In genomic region chr15:97815841-97816240, GRCh38 we compare ENCODE assay signal across 29 cellular contexts.
"Had no signal": no experiment of that assay in that cellular context is flagged by ENCODE, and none has a peak within 500 bp of the region (broad histone marks: within the 10 kb centered on the region; RNA-seq: fewer than 3 reads in every experiment).

No MANE protein-coding gene starts in this region.

- H3K27ac Mint-ChIP-seq: naive thymus-derived CD4-positive, alpha-beta T cell; natural killer cell; stimulated activated memory B cell treated with anti-CD40 and anti-IgM and Interleukin-4, amounts not matched to agents 10 μg/mL and 1 μg/mL and 100 μg/mL, for 72 hours; stimulated activated naive CD8-positive, alpha-beta T cell treated with anti-CD3 and anti-CD28 coated beads, Interleukin-15, amount 100 ng/mL, for 72 hours; type B pancreatic cell had no signal

- H3K27me3 ChIP-seq: neutrophil, pancreas, right atrium auricular region, right lobe of liver, sigmoid colon, suprapubic skin, testis, tibial artery, transverse colon, upper lobe of right lung, uterus had no signal

- H3K27me3 Mint-ChIP-seq: stimulated activated memory B cell treated with anti-CD40 and anti-IgM and Interleukin-4, amounts not matched to agents 10 μg/mL and 1 μg/mL and 100 μg/mL, for 72 hours; stimulated activated naive CD8-positive, alpha-beta T cell treated with anti-CD3 and anti-CD28 coated beads, Interleukin-15, amount 100 ng/mL, for 72 hours had no signal

- H3K36me3 ChIP-seq: neutrophil, pancreas, prostate gland, right atrium auricular region, right lobe of liver, sigmoid colon, suprapubic skin, tibial artery, transverse colon, upper lobe of right lung, uterus had no signal

- FAIRE-seq: pancreas, small intestine had no signal

- ATAC-seq: naive thymus-derived CD4-positive, alpha-beta T cell; natural killer cell; pancreas; right lobe of liver; stimulated activated memory B cell treated with anti-CD40 and anti-IgM and Interleukin-4, amounts not matched to agents 10 μg/mL and 1 μg/mL and 100 μg/mL, for 72 hours; stimulated activated naive CD8-positive, alpha-beta T cell treated with anti-CD3 and anti-CD28 coated beads, Interleukin-15, amount 100 ng/mL, for 72 hours; stimulated activated naive CD8-positive, alpha-beta T cell treated with anti-CD3 and anti-CD28 coated beads, Interleukin-15, Interleukin-2, amounts not matched to agents 100 U/mL and 50 U/mL, for 24 hours; upper lobe of right lung had no signal

- H3K4me1 ChIP-seq: pancreas, prostate gland, right atrium auricular region, right lobe of liver, sigmoid colon, suprapubic skin, testis, tibial artery, transverse colon, upper lobe of right lung, uterus had no signal

- H3K4me3 Mint-ChIP-seq: naive thymus-derived CD4-positive, alpha-beta T cell; natural killer cell; nephron; neural crest cell; stimulated activated memory B cell treated with anti-CD40 and anti-IgM and Interleukin-4, amounts not matched to agents 10 μg/mL and 1 μg/mL and 100 μg/mL, for 72 hours; stimulated activated naive CD8-positive, alpha-beta T cell treated with anti-CD3 and anti-CD28 coated beads, Interleukin-15, amount 100 ng/mL, for 72 hours; type B pancreatic cell had no signal

- H3K9me3 ChIP-seq: neutrophil, pancreas, prostate gland, right lobe of liver, sigmoid colon, testis, transverse colon, upper lobe of right lung, uterus had no signal

- H3K4me1 Mint-ChIP-seq: natural killer cell; stimulated activated memory B cell treated with anti-CD40 and anti-IgM and Interleukin-4, amounts not matched to agents 10 μg/mL and 1 μg/mL and 100 μg/mL, for 72 hours; stimulated activated naive CD8-positive, alpha-beta T cell treated with anti-CD3 and anti-CD28 coated beads, Interleukin-15, amount 100 ng/mL, for 72 hours had no signal

- H3K4me3 ChIP-seq: pancreas, prostate gland, right atrium auricular region, right lobe of liver, sigmoid colon, suprapubic skin, testis, tibial artery, transverse colon, upper lobe of right lung, uterus had no signal

- H3K27ac ChIP-seq: neutrophil, pancreas, prostate gland, right atrium auricular region, right lobe of liver, sigmoid colon, suprapubic skin, testis, tibial artery, transverse colon, upper lobe of right lung, uterus had no signal

- DNase-seq: naive thymus-derived CD4-positive, alpha-beta T cell; natural killer cell; nucleus accumbens; pancreas; retina; right lobe of liver; sigmoid colon; small intestine; stimulated activated CD4-positive, alpha-beta T cell treated with anti-CD3 and anti-CD28 coated beads, Interleukin-15, amount 100 ng/mL, for 24 hours; stimulated activated CD4-positive, alpha-beta T cell treated with anti-CD3 and anti-CD28 coated beads, Interleukin-2, amount 100 ng/mL, for 24 hours; stimulated activated CD4-positive, alpha-beta T cell treated with anti-CD3 and anti-CD28 coated beads, Interleukin-2, amount 100 ng/mL, for 48 hours; stimulated activated CD4-positive, alpha-beta T cell treated with anti-CD3 and anti-CD28 coated beads, Interleukin-4, amount 100 ng/mL, for 24 hours; stimulated activated naive CD4-positive, alpha-beta T cell; stimulated activated naive CD8-positive, alpha-beta T cell treated with anti-CD3 and anti-CD28 coated beads, Interleukin-15, amount 100 ng/mL, for 72 hours; stimulated activated naive CD8-positive, alpha-beta T cell treated with anti-CD3 and anti-CD28 coated beads, Interleukin-15, Interleukin-2, amounts not matched to agents 100 U/mL and 50 U/mL, for 24 hours; substantia nigra; testis; tibial artery; transverse colon; upper lobe of right lung; uterus had no signal

- H3K36me3 Mint-ChIP-seq: naive thymus-derived CD4-positive, alpha-beta T cell; natural killer cell; stimulated activated memory B cell treated with anti-CD40 and anti-IgM and Interleukin-4, amounts not matched to agents 10 μg/mL and 1 μg/mL and 100 μg/mL, for 72 hours; type B pancreatic cell had no signal
